8 cellular contexts compared by ENCODE assay signal in the genomic region with DNA sequence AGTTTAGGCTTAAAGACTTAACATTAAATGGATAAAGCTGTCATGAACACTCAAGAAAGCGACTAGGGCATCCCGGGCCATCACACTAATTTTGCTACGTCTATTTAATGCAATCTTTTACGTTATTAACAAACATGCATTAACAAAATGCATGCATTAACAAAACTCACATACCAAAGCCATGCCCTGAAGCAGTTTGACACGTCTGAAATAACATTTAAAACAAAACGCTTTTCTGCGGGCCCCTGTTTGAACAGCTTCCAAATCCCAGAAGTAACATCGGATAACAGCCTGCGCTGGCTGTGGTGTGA. TPM values are rescaled to one million over a fixed set of nuclear protein-coding genes. Genes with fewer than 3 reads are reported as not detected.
A peak's percentile ranks its signal among the peaks of the same experiment; 100 is the strongest.
DNase-seq lines count a peak whose midpoint lies in the region; FAIRE-seq and TF ChIP-seq lines count a peak whose summit lies in the region.

No MANE protein-coding gene starts in this region.

- intact Hi-C loops in esophagus muscularis mucosa (cut with DNase I): no loop called here

- no peak for DNase-seq in GM12864 (ENCODE audit: low read depth)
- peak; percentile 20 for DNase-seq in RKO (ENCODE audit: low spot score)
- DNase-seq in esophagus muscularis mucosa (ENCODE audit: extremely low spot score): no peak
- peak; percentile 63 to 77 for DNase-seq in trophoblast cell
- no peak for DNase-seq in CD1c-positive myeloid dendritic cell (ENCODE audit: extremely low spot score)
- no peak for DNase-seq in RCC 7860 (ENCODE audit: low spot score)
- no peak for DNase-seq in MV-4-11 (lab: John Stamatoyannopoulos, UW)
- DNase-seq in NCI-H187 treated with DMSO at 0.1 percent for 48 hours (lab: John Stamatoyannopoulos, UW): no peak

- H3K4ac ChIP-seq in trophoblast cell (ENCODE audit: low read depth, low read length): no peak overlapping the region

- peak overlapping the region; percentile 81 for H2AFZ ChIP-seq in trophoblast cell (ENCODE audit: insufficient read depth, low read length, poor library complexity)

- no peak overlapping the region for H3K23ac ChIP-seq in trophoblast cell (ENCODE audit: low read length)

- H3K9ac ChIP-seq in trophoblast cell (ENCODE audit: low read length): peak overlapping the region; percentile 30

- peaks cover 5% of the 10 kb centered on the region for H3K79me2 ChIP-seq in trophoblast cell (ENCODE audit: control insufficient read depth, insufficient read depth, low read length, poor library complexity)

- H3K4me1 ChIP-seq in esophagus muscularis mucosa (peaks cover 10 to 51% (median 27%) of the 10 kb centered on the region in 4 donors), trophoblast cell (ENCODE audit: control insufficient read depth in 1 of 2, insufficient read depth in 2 of 2, low read length in 2 of 2) (peaks cover 6 to 18% of the 10 kb centered on the region in 2 experiments)

- peak overlapping the region; percentile 63 for H3K4me3 ChIP-seq in GM12864 (ENCODE audit: low read depth, low read length)
- H3K4me3 ChIP-seq in esophagus muscularis mucosa: peak overlapping the region; percentile 78 to 84 (median 80)
- H3K4me3 ChIP-seq in trophoblast cell (ENCODE audit: low read depth, low read length): peak overlapping the region; percentile 80

- no peak for TF ChIP-seq EP300 in esophagus muscularis mucosa (IDR thresholded peaks at IDR 0.05)

- peak overlapping the region; percentile 75 for H4K8ac ChIP-seq in trophoblast cell (ENCODE audit: low read depth, low read length)

- H3K36me3 ChIP-seq in esophagus muscularis mucosa: no peaks in the 10 kb centered on the region
- H3K36me3 ChIP-seq in trophoblast cell (ENCODE audit: control insufficient read depth in 1 of 2, insufficient read depth in 2 of 2, low read length in 2 of 2): no peaks in the 10 kb centered on the region

- no peaks in the 10 kb centered on the region for H3K9me3 ChIP-seq in esophagus muscularis mucosa
- H3K9me3 ChIP-seq in trophoblast cell (ENCODE audit: insufficient read depth, low read depth, low read length): no peaks in the 10 kb centered on the region

- H3K27me3 ChIP-seq in esophagus muscularis mucosa (no peaks in the 10 kb centered on the region), trophoblast cell (ENCODE audit: insufficient read depth, low read length) (no peaks in the 10 kb centered on the region)

- 14% methylated on average over 9 of the region's 9 CpGs for WGBS in esophagus muscularis mucosa
- no CpG with 5 or more reads among the region's 9 CpGs for WGBS in trophoblast cell (ENCODE audit: extremely low coverage, insufficient coverage, insufficient read length)

- peak overlapping the region; percentile 68 for H4K91ac ChIP-seq in trophoblast cell (ENCODE audit: low read depth, low read length)

- H2AK5ac ChIP-seq in trophoblast cell (ENCODE audit: low read length): no peak overlapping the region

- no peak for TF ChIP-seq CTCF in GM12864 (IDR thresholded peaks at IDR 0.05; ENCODE audit: low read depth, low read length, missing control alignments)
- no peak for TF ChIP-seq CTCF in esophagus muscularis mucosa (IDR thresholded peaks at IDR 0.05)

- H3K14ac ChIP-seq in trophoblast cell (ENCODE audit: low read length): no peak overlapping the region

- no peak for FAIRE-seq in RCC 7860 (lab: Jason Lieb, UNC)

- TF ChIP-seq POLR2A in esophagus muscularis mucosa (IDR thresholded peaks at IDR 0.05; ENCODE audit: low read depth): no peak

- peaks cover 9% of the 10 kb centered on the region for H3K79me1 ChIP-seq in trophoblast cell (ENCODE audit: low read length)

- no peak overlapping the region for H3K18ac ChIP-seq in trophoblast cell (ENCODE audit: low read length)

- H3K27ac ChIP-seq in esophagus muscularis mucosa (replicated peaks in 1 of 4) (peak overlapping the region; percentile 82 to 90 (median 86)), trophoblast cell (ENCODE audit: low read depth, low read length) (peak overlapping the region; percentile 81)

- H4K12ac ChIP-seq in trophoblast cell (ENCODE audit: low read depth, low read length): no peak overlapping the region

- peak overlapping the region; percentile 94 for H3K4me2 ChIP-seq in trophoblast cell (ENCODE audit: low read length)

- H2BK12ac ChIP-seq in trophoblast cell (ENCODE audit: low read length): no peak overlapping the region

- no peak overlapping the region for H2BK5ac ChIP-seq in trophoblast cell (ENCODE audit: low read depth, low read length, poor library complexity)

- H2BK120ac ChIP-seq in trophoblast cell (ENCODE audit: insufficient read depth, low read length, poor library complexity): peak overlapping the region; percentile 46

RNA-seq across cellular contexts. Expression of a gene that starts 0.5 kb away (rescaled TPM):
- total RNA-seq in esophagus muscularis mucosa: 10 to 100 TPM in 2 of 4 donors, 1 to 10 TPM in 2; 4.5 to 12.0 (median 8.0) TPM
- 7.4 and 7.8 TPM in 2 replicates for polyA plus RNA-seq in trophoblast cell (2013)

Comparison
In these comparisons a context has a peak if more than half of its experiments do, and no peak if none do; other contexts are left out.
1. DNase-seq: peak in RKO (single experiment) and trophoblast cell (2 of 2); none in GM12864 (single experiment), esophagus muscularis mucosa (single experiment), CD1c-positive myeloid dendritic cell (single experiment), RCC 7860 (single experiment), MV-4-11 (single experiment) and NCI-H187 treated with DMSO at 0.1 percent for 48 hours (single experiment).
2. Peak in every context shown above with its lines, with median percentiles within 50 percentile points of each other: H3K4me3 ChIP-seq.